Comparison of ENCODE assay signal across 8 cellular contexts in genomic region chr11:10606536-10607208, GRCh38. TPM values are rescaled to one million over a fixed set of nuclear protein-coding genes. Genes with fewer than 3 reads are reported as not detected.
A peak's percentile ranks its signal among the peaks of the same experiment; 100 is the strongest.
DNase-seq lines count a peak whose midpoint lies in the region; ATAC-seq, FAIRE-seq and TF ChIP-seq lines count a peak whose summit lies in the region.

No MANE protein-coding gene starts in this region.

- TF ChIP-seq POLR2A in NB4 (IDR thresholded peaks at IDR 0.05; ENCODE audit: extremely low read depth, insufficient read length) (no peak), spleen (IDR thresholded peaks at IDR 0.05) (no peak)

- intact Hi-C loops in spleen (cut with DNase I; ENCODE audit: low total_unique reads) = no loop called here

- 31 to 43% (median 37%) methylated on average over 6 of the region's 6 CpGs for WGBS in spleen, 5 donors

- H3K27me3 ChIP-seq in spleen (replicated peaks in 1 of 7) = no peaks in the 10 kb centered on the region

- peaks cover 37 to 100% (median 90%) of the 10 kb centered on the region in 6 donors for H3K4me1 ChIP-seq in spleen

- FAIRE-seq in D721Med (lab: Jason Lieb, UNC) = no peak

- peak overlapping the region; percentile 57 for H3K4me3 ChIP-seq in NB4 (ENCODE audit: low read depth, low read length)
- H3K4me3 ChIP-seq in spleen = peak overlapping the region in 4 of 8 donors; percentile 0 to 61 (median 22)

- TF ChIP-seq CTCF in NB4 (IDR thresholded peaks at IDR 0.05; ENCODE audit: low read depth, low read length) (no peak), spleen (IDR thresholded peaks at IDR 0.05 in 8 of 11, conservative IDR thresholded peaks at IDR 0.05 in 3 of 11) (no peak), D721Med (IDR thresholded peaks at IDR 0.05; ENCODE audit: insufficient read depth, missing control alignments) (no peak)

- ATAC-seq in GM21423 (IDR thresholded peaks at IDR 0.05; ENCODE audit: unreplicated experiment) (peak; percentile 72), HG02763 (IDR thresholded peaks at IDR 0.05; ENCODE audit: unreplicated experiment) (no peak)

- peak overlapping the region; percentile 81 to 96 (median 90) for H3K27ac ChIP-seq in spleen

- peaks cover 0 to 28% (median 0%) of the 10 kb centered on the region in 6 donors for H3K36me3 ChIP-seq in spleen

- no peaks in the 10 kb centered on the region for H3K9me3 ChIP-seq in spleen

- peak; percentile 89 for DNase-seq in NB4 (ENCODE audit: low read depth)
- peak; percentile 54 for DNase-seq in fibroblast of gingiva (ENCODE audit: low read depth)
- DNase-seq in spleen = no peak
- no peak for DNase-seq in DMS53 treated with DMSO at 0.1 percent for 48 hours (lab: John Stamatoyannopoulos, UW; ENCODE audit: unreplicated experiment)
- no peak for DNase-seq in activated T-cell treated with anti-CD3 and anti-CD28 coated beads for 4 hours
- no peak for DNase-seq in D721Med (ENCODE audit: insufficient read length, low spot score)

RNA-seq across cellular contexts. Expression of gene LYVE1, which starts 38.2 kb away (rescaled TPM):
- 100 to 1,000 TPM in 5 of 7 donors, 10 to 100 TPM in 2; 83.4 to 338 (median 250) TPM for total RNA-seq in spleen
- polyA plus RNA-seq in spleen = 10 to 100 TPM; 20.2 to 35.9 (median 33.9) TPM

Comparison
In these comparisons a context has a peak if more than half of its experiments do, and no peak if none do; other contexts are left out.
1. DNase-seq: peak in NB4 (single experiment) and fibroblast of gingiva (single experiment); none in spleen (single experiment), DMS53 treated with DMSO at 0.1 percent for 48 hours (single experiment), activated T-cell treated with anti-CD3 and anti-CD28 coated beads for 4 hours (single experiment) and D721Med (single experiment).